ENCODE assay signal across 12 cellular contexts in genomic region chr9:129630967-129631672, GRCh38. TPM values are rescaled to one million over a fixed set of nuclear protein-coding genes. Genes with fewer than 3 reads are reported as not detected.
A peak's percentile ranks its signal among the peaks of the same experiment; 100 is the strongest.
DNase-seq lines count a peak whose midpoint lies in the region; ATAC-seq and TF ChIP-seq lines count a peak whose summit lies in the region.
"Had no signal": no experiment of that assay in that cellular context is flagged by ENCODE, and none has a peak within 500 bp of the region (broad histone marks: within the 10 kb centered on the region; RNA-seq: fewer than 3 reads in every experiment).

No MANE protein-coding gene starts in this region.

- 58 to 78% methylated on average over 6 to 8 of the region's 21 CpGs for WGBS in gastroesophageal sphincter (ENCODE audit: low coverage in 1 of 2), 2 donors

- H3K9me3 ChIP-seq in gastroesophageal sphincter = no peaks in the 10 kb centered on the region
- H3K9me3 ChIP-seq: neutrophil had no signal

- no peak for TF ChIP-seq CTCF in gastroesophageal sphincter (IDR thresholded peaks at IDR 0.05)
- TF ChIP-seq CTCF in progenitor cell of endocrine pancreas (IDR thresholded peaks at IDR 0.05; ENCODE audit: unreplicated experiment) = no peak

- ATAC-seq in activated naive CD8-positive, alpha-beta T cell treated with anti-CD3 and anti-CD28 coated beads, Interleukin-2, amount 10 ng/mL, durations not matched to agents 7 days and 5 days (ENCODE audit: low read depth) = no peak
- ATAC-seq in gastroesophageal sphincter (no peak), GM19328 (IDR thresholded peaks at IDR 0.05; ENCODE audit: unreplicated experiment) (no peak), GM18520 (IDR thresholded peaks at IDR 0.05; ENCODE audit: unreplicated experiment) (no peak)

- H3K36me3 ChIP-seq in H7 (replicated peaks; ENCODE audit: control insufficient read depth, insufficient read depth, low read length) (peaks cover 18% of the 10 kb centered on the region), gastroesophageal sphincter (peaks cover 0 to 41% of the 10 kb centered on the region in 2 donors)

- no peaks in the 10 kb centered on the region for H3K27me3 Mint-ChIP-seq in activated naive CD8-positive, alpha-beta T cell treated with anti-CD3 and anti-CD28 coated beads, Interleukin-2, amount 10 ng/mL, durations not matched to agents 7 days and 5 days
- H3K27me3 Mint-ChIP-seq in progenitor cell of endocrine pancreas = no peaks in the 10 kb centered on the region

- H3K4me3 Mint-ChIP-seq in activated naive CD8-positive, alpha-beta T cell treated with anti-CD3 and anti-CD28 coated beads, Interleukin-2, amount 10 ng/mL, durations not matched to agents 7 days and 5 days = no peak overlapping the region
- no peak overlapping the region for H3K4me3 Mint-ChIP-seq in progenitor cell of endocrine pancreas (ENCODE audit: low read depth)

- peak overlapping the region; percentile 71 for H3K27ac Mint-ChIP-seq in activated naive CD8-positive, alpha-beta T cell treated with anti-CD3 and anti-CD28 coated beads, Interleukin-2, amount 10 ng/mL, durations not matched to agents 7 days and 5 days
- H3K27ac Mint-ChIP-seq in progenitor cell of endocrine pancreas = peak overlapping the region; percentile 75

- H3K4me1 ChIP-seq in gastroesophageal sphincter = peaks cover 0 to 70% (median 37%) of the 10 kb centered on the region in 3 donors

- peak overlapping the region in 3 of 4 donors; percentile 1 to 24 (median 9) for H3K27ac ChIP-seq in gastroesophageal sphincter
- H3K27ac ChIP-seq: neutrophil had no signal

- no peak overlapping the region for H3K4me3 ChIP-seq in H7 (ENCODE audit: insufficient read depth, low read depth, low read length)
- no peak overlapping the region for H3K4me3 ChIP-seq in gastroesophageal sphincter

- POLR2A ChIA-PET in activated naive CD8-positive, alpha-beta T cell treated with anti-CD3 and anti-CD28 coated beads, Interleukin-2, amount 10 ng/mL, durations not matched to agents 7 days and 5 days (lab: Charles Lee) = interaction anchor here (1.1 kb wide), 1 partner anchor 10 kb away, joined by 4 read pairs; no protein-coding TSS in a partner anchor

- H3K27me3 ChIP-seq in H7 (ENCODE audit: control insufficient read depth, insufficient read depth, low read length) (no peaks in the 10 kb centered on the region), gastroesophageal sphincter (no peaks in the 10 kb centered on the region)
- H3K27me3 ChIP-seq: neutrophil had no signal

- H3K36me3 Mint-ChIP-seq in activated naive CD8-positive, alpha-beta T cell treated with anti-CD3 and anti-CD28 coated beads, Interleukin-2, amount 10 ng/mL, durations not matched to agents 7 days and 5 days = peaks cover 6% of the 10 kb centered on the region
- H3K36me3 Mint-ChIP-seq in progenitor cell of endocrine pancreas (ENCODE audit: insufficient read depth) = peaks cover 4% of the 10 kb centered on the region

- peak; percentile 65 for DNase-seq in H7
- DNase-seq in activated naive CD8-positive, alpha-beta T cell treated with anti-CD3 and anti-CD28 coated beads, Interleukin-2, amount 10 ng/mL, durations not matched to agents 7 days and 5 days = no peak
- no peak for DNase-seq in progenitor cell of endocrine pancreas (ENCODE audit: low spot score, unreplicated experiment)
- no peak for DNase-seq in hepatic stellate cell (ENCODE audit: low spot score)
- DNase-seq in NCI-H1417 treated with DMSO at 0.1 percent for 48 hours (lab: John Stamatoyannopoulos, UW) = no peak
- DNase-seq: Karpas-422, NCI-H748 treated with DMSO at 0.1 percent for 48 hours, T-helper 9 cell had no signal

- TF ChIP-seq EP300 in gastroesophageal sphincter (IDR thresholded peaks at IDR 0.05) = no peak

- no peaks in the 10 kb centered on the region for H3K9me3 Mint-ChIP-seq in activated naive CD8-positive, alpha-beta T cell treated with anti-CD3 and anti-CD28 coated beads, Interleukin-2, amount 10 ng/mL, durations not matched to agents 7 days and 5 days
- no peaks in the 10 kb centered on the region for H3K9me3 Mint-ChIP-seq in progenitor cell of endocrine pancreas (ENCODE audit: low read depth)

- peaks cover 15% of the 10 kb centered on the region for H3K4me1 Mint-ChIP-seq in activated naive CD8-positive, alpha-beta T cell treated with anti-CD3 and anti-CD28 coated beads, Interleukin-2, amount 10 ng/mL, durations not matched to agents 7 days and 5 days
- H3K4me1 Mint-ChIP-seq in progenitor cell of endocrine pancreas (ENCODE audit: low read depth) = peaks cover 15% of the 10 kb centered on the region

- TF ChIP-seq POLR2A in gastroesophageal sphincter (IDR thresholded peaks at IDR 0.05) = no peak

RNA-seq across cellular contexts. Expression of gene NTMT1, which starts 5.2 kb away (rescaled TPM):
- 71.2 and 80.5 TPM in 2 replicates for total RNA-seq in H7 (2014; rRNA removed; shearing (Covaris generic))
- 10 to 100 TPM; 30.1 to 34.9 TPM for total RNA-seq in activated naive CD8-positive, alpha-beta T cell treated with anti-CD3 and anti-CD28 coated beads, Interleukin-2, amount 10 ng/mL, durations not matched to agents 7 days and 5 days
- total RNA-seq in gastroesophageal sphincter (10 to 100 TPM; 12.8 to 24.0 (median 21.8) TPM), progenitor cell of endocrine pancreas (25.9 and 26.8 TPM in 2 replicates)

RNA-seq across cellular contexts. Expression of gene C9orf50, which starts 10.2 kb away (rescaled TPM):
- total RNA-seq in H7 (2014; rRNA removed; shearing (Covaris generic)) = not detected in 2 replicates
- not detected for total RNA-seq in activated naive CD8-positive, alpha-beta T cell treated with anti-CD3 and anti-CD28 coated beads, Interleukin-2, amount 10 ng/mL, durations not matched to agents 7 days and 5 days
- total RNA-seq in gastroesophageal sphincter (under 1 TPM in 1 of 4 donors, not detected in 3; 0.27 TPM), progenitor cell of endocrine pancreas (0.27 and 0.43 TPM in 2 replicates)

RNA-seq across cellular contexts. Expression of gene ASB6, which starts 10.8 kb away (rescaled TPM):
- total RNA-seq in H7 (2014; rRNA removed; shearing (Covaris generic)) = 19.2 and 20.9 TPM in 2 replicates
- total RNA-seq in activated naive CD8-positive, alpha-beta T cell treated with anti-CD3 and anti-CD28 coated beads, Interleukin-2, amount 10 ng/mL, durations not matched to agents 7 days and 5 days = 10 to 100 TPM; 27.8 to 29.0 TPM
- total RNA-seq in gastroesophageal sphincter = 10 to 100 TPM; 21.3 to 37.2 (median 28.2) TPM
- 19.7 and 20.5 TPM in 2 replicates for total RNA-seq in progenitor cell of endocrine pancreas

RNA-seq across cellular contexts. Expression of gene PRRX2, which starts 34.3 kb away (rescaled TPM):
- total RNA-seq in H7 (2014; rRNA removed; shearing (Covaris generic)) = 10.8 and 12.7 TPM in 2 replicates
- not detected for total RNA-seq in activated naive CD8-positive, alpha-beta T cell treated with anti-CD3 and anti-CD28 coated beads, Interleukin-2, amount 10 ng/mL, durations not matched to agents 7 days and 5 days
- total RNA-seq in gastroesophageal sphincter (10 to 100 TPM in 1 of 4 donors, 1 to 10 TPM in 2, under 1 TPM in 1; 0.93 to 12.1 (median 7.1) TPM), progenitor cell of endocrine pancreas (0.79 and 0.91 TPM in 2 replicates)
